Comparison of ENCODE assay signal across 1 cellular context in the genomic region with DNA sequence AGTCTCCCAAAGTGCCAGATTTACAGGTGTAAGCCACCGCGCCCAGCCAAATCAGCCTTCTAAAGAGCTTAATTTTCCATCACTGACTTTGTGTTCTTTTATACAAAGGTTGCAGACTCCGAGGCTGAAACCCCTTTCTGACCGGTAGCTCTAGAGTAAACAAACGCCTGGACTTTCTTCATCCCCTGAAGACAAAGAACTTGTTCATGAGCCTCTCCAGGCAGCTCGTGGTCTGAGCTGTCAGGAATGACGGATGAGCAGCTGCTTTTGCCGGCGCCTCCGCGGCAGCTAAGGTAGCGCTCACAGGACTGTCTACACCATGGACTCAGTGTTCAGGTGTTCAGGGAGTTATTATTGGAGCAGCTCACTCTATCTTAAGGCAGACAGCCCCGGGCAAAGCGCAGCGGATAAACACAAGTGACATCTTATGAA.
TF ChIP-seq lines count a peak whose summit lies in the region.

No MANE protein-coding gene starts in this region.

TF ChIP-seq in HepG2, 621 proteins besides CTCF, POLR2A, EP300 and RAD21 (continued from another document):
- TF ChIP-seq NFKBIZ (CRISPR knock-in tag; IDR thresholded peaks at IDR 0.05) (no peak), MTA3 (CRISPR knock-in tag; IDR thresholded peaks at IDR 0.05) (no peak), ZNF205 (CRISPR knock-in tag; IDR thresholded peaks at IDR 0.05) (peak; percentile 95), SP4 (CRISPR knock-in tag; IDR thresholded peaks at IDR 0.05) (no peak), GATAD1 (CRISPR knock-in tag; IDR thresholded peaks at IDR 0.05) (peak; percentile 56; the same call in 1 of the 2 replicates), PITX1 (CRISPR knock-in tag; IDR thresholded peaks at IDR 0.05) (peak; percentile 73), NRL (CRISPR knock-in tag; IDR thresholded peaks at IDR 0.05; ENCODE audit: borderline replicate concordance) (no peak), PHF5A (CRISPR knock-in tag; IDR thresholded peaks at IDR 0.05; ENCODE audit: low read depth, unreplicated experiment) (no peak), ZNF124 (CRISPR knock-in tag; IDR thresholded peaks at IDR 0.05) (0 out of 2 replicates have a peak, but pooled peaks have one; percentile 28), RXRA (CRISPR knock-in tag; IDR thresholded peaks at IDR 0.05) (peak; percentile 76; the same call in 1 of the 2 replicates), SOX13 (IDR thresholded peaks at IDR 0.05) (peak; percentile 46; the same call in 1 of the 2 replicates), SOX13 (CRISPR knock-in tag; conservative IDR thresholded peaks at IDR 0.05 in 1 of 2, IDR thresholded peaks at IDR 0.05 in 1 of 2) (peak in 1 of 2 experiments; percentile 95; a peak in 2 of 4 replicates), SNAPC2 (CRISPR knock-in tag; IDR thresholded peaks at IDR 0.05) (peak; percentile 70; the same call in 1 of the 2 replicates), ZNF775 (CRISPR knock-in tag; IDR thresholded peaks at IDR 0.05; ENCODE audit: borderline replicate concordance) (0 out of 2 replicates have a peak, but pooled peaks have one; percentile 62), HOXA3 (CRISPR knock-in tag; IDR thresholded peaks at IDR 0.05) (peak; percentile 76), ZNF605 (CRISPR knock-in tag; IDR thresholded peaks at IDR 0.05) (no peak), ZNF557 (CRISPR knock-in tag; IDR thresholded peaks at IDR 0.05) (no peak), ZSCAN31 (CRISPR knock-in tag; IDR thresholded peaks at IDR 0.05; ENCODE audit: low read depth) (peak; percentile 53; the same call in 1 of the 2 replicates), ZNF614 (CRISPR knock-in tag; IDR thresholded peaks at IDR 0.05; ENCODE audit: borderline replicate concordance) (peak; percentile 92; the same call in 1 of the 2 replicates), ZSCAN12 (CRISPR knock-in tag; IDR thresholded peaks at IDR 0.05) (no peak), RARG (CRISPR knock-in tag; IDR thresholded peaks at IDR 0.05; ENCODE audit: low read depth) (no peak), MXD4 (CRISPR knock-in tag; IDR thresholded peaks at IDR 0.05) (peak; percentile 72; the same call in 1 of the 2 replicates), TBX2 (CRISPR knock-in tag; IDR thresholded peaks at IDR 0.05; ENCODE audit: borderline replicate concordance) (peak; percentile 94), KAT2B (IDR thresholded peaks at IDR 0.05; ENCODE audit: borderline replicate concordance, low read depth, low read length) (no peak), HOXD1 (CRISPR knock-in tag; IDR thresholded peaks at IDR 0.05) (peak; percentile 100), ADNP (CRISPR knock-in tag; IDR thresholded peaks at IDR 0.05) (no peak), GLI4 (CRISPR knock-in tag; IDR thresholded peaks at IDR 0.05; ENCODE audit: borderline replicate concordance) (no peak)
- TF ChIP-seq, protein P1, sequence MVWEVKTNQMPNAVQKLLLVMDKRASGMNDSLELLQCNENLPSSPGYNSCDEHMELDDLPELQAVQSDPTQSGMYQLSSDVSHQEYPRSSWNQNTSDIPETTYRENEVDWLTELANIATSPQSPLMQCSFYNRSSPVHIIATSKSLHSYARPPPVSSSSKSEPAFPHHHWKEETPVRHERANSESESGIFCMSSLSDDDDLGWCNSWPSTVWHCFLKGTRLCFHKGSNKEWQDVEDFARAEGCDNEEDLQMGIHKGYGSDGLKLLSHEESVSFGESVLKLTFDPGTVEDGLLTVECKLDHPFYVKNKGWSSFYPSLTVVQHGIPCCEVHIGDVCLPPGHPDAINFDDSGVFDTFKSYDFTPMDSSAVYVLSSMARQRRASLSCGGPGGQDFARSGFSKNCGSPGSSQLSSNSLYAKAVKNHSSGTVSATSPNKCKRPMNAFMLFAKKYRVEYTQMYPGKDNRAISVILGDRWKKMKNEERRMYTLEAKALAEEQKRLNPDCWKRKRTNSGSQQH (CRISPR knock-in tag; IDR thresholded peaks at IDR 0.05; ENCODE audit: low read depth): no peak
- TF ChIP-seq, protein P2, sequence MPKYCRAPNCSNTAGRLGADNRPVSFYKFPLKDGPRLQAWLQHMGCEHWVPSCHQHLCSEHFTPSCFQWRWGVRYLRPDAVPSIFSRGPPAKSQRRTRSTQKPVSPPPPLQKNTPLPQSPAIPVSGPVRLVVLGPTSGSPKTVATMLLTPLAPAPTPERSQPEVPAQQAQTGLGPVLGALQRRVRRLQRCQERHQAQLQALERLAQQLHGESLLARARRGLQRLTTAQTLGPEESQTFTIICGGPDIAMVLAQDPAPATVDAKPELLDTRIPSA (CRISPR knock-in tag; IDR thresholded peaks at IDR 0.05; ENCODE audit: borderline replicate concordance): no peak
- TF ChIP-seq, protein P3, sequence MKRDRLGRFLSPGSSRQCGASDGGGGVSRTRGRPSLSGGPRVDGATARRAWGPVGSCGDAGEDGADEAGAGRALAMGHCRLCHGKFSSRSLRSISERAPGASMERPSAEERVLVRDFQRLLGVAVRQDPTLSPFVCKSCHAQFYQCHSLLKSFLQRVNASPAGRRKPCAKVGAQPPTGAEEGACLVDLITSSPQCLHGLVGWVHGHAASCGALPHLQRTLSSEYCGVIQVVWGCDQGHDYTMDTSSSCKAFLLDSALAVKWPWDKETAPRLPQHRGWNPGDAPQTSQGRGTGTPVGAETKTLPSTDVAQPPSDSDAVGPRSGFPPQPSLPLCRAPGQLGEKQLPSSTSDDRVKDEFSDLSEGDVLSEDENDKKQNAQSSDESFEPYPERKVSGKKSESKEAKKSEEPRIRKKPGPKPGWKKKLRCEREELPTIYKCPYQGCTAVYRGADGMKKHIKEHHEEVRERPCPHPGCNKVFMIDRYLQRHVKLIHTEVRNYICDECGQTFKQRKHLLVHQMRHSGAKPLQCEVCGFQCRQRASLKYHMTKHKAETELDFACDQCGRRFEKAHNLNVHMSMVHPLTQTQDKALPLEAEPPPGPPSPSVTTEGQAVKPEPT (CRISPR knock-in tag; IDR thresholded peaks at IDR 0.05; ENCODE audit: low read depth): peak; percentile 97
- TF ChIP-seq, protein P4, sequence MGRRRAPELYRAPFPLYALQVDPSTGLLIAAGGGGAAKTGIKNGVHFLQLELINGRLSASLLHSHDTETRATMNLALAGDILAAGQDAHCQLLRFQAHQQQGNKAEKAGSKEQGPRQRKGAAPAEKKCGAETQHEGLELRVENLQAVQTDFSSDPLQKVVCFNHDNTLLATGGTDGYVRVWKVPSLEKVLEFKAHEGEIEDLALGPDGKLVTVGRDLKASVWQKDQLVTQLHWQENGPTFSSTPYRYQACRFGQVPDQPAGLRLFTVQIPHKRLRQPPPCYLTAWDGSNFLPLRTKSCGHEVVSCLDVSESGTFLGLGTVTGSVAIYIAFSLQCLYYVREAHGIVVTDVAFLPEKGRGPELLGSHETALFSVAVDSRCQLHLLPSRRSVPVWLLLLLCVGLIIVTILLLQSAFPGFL (CRISPR knock-in tag; IDR thresholded peaks at IDR 0.05): no peak
- TF ChIP-seq, protein P5, sequence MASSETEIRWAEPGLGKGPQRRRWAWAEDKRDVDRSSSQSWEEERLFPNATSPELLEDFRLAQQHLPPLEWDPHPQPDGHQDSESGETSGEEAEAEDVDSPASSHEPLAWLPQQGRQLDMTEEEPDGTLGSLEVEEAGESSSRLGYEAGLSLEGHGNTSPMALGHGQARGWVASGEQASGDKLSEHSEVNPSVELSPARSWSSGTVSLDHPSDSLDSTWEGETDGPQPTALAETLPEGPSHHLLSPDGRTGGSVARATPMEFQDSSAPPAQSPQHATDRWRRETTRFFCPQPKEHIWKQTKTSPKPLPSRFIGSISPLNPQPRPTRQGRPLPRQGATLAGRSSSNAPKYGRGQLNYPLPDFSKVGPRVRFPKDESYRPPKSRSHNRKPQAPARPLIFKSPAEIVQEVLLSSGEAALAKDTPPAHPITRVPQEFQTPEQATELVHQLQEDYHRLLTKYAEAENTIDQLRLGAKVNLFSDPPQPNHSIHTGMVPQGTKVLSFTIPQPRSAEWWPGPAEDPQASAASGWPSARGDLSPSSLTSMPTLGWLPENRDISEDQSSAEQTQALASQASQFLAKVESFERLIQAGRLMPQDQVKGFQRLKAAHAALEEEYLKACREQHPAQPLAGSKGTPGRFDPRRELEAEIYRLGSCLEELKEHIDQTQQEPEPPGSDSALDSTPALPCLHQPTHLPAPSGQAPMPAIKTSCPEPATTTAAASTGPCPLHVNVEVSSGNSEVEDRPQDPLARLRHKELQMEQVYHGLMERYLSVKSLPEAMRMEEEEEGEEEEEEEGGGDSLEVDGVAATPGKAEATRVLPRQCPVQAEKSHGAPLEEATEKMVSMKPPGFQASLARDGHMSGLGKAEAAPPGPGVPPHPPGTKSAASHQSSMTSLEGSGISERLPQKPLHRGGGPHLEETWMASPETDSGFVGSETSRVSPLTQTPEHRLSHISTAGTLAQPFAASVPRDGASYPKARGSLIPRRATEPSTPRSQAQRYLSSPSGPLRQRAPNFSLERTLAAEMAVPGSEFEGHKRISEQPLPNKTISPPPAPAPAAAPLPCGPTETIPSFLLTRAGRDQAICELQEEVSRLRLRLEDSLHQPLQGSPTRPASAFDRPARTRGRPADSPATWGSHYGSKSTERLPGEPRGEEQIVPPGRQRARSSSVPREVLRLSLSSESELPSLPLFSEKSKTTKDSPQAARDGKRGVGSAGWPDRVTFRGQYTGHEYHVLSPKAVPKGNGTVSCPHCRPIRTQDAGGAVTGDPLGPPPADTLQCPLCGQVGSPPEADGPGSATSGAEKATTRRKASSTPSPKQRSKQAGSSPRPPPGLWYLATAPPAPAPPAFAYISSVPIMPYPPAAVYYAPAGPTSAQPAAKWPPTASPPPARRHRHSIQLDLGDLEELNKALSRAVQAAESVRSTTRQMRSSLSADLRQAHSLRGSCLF (CRISPR knock-in tag; IDR thresholded peaks at IDR 0.05; ENCODE audit: borderline replicate concordance): no peak
- TF ChIP-seq, protein P6, sequence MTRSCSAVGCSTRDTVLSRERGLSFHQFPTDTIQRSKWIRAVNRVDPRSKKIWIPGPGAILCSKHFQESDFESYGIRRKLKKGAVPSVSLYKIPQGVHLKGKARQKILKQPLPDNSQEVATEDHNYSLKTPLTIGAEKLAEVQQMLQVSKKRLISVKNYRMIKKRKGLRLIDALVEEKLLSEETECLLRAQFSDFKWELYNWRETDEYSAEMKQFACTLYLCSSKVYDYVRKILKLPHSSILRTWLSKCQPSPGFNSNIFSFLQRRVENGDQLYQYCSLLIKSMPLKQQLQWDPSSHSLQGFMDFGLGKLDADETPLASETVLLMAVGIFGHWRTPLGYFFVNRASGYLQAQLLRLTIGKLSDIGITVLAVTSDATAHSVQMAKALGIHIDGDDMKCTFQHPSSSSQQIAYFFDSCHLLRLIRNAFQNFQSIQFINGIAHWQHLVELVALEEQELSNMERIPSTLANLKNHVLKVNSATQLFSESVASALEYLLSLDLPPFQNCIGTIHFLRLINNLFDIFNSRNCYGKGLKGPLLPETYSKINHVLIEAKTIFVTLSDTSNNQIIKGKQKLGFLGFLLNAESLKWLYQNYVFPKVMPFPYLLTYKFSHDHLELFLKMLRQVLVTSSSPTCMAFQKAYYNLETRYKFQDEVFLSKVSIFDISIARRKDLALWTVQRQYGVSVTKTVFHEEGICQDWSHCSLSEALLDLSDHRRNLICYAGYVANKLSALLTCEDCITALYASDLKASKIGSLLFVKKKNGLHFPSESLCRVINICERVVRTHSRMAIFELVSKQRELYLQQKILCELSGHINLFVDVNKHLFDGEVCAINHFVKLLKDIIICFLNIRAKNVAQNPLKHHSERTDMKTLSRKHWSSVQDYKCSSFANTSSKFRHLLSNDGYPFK (CRISPR knock-in tag; IDR thresholded peaks at IDR 0.05; ENCODE audit: borderline replicate concordance): 0 out of 2 replicates have a peak, but pooled peaks have one; percentile 25
- TF ChIP-seq, protein P7, sequence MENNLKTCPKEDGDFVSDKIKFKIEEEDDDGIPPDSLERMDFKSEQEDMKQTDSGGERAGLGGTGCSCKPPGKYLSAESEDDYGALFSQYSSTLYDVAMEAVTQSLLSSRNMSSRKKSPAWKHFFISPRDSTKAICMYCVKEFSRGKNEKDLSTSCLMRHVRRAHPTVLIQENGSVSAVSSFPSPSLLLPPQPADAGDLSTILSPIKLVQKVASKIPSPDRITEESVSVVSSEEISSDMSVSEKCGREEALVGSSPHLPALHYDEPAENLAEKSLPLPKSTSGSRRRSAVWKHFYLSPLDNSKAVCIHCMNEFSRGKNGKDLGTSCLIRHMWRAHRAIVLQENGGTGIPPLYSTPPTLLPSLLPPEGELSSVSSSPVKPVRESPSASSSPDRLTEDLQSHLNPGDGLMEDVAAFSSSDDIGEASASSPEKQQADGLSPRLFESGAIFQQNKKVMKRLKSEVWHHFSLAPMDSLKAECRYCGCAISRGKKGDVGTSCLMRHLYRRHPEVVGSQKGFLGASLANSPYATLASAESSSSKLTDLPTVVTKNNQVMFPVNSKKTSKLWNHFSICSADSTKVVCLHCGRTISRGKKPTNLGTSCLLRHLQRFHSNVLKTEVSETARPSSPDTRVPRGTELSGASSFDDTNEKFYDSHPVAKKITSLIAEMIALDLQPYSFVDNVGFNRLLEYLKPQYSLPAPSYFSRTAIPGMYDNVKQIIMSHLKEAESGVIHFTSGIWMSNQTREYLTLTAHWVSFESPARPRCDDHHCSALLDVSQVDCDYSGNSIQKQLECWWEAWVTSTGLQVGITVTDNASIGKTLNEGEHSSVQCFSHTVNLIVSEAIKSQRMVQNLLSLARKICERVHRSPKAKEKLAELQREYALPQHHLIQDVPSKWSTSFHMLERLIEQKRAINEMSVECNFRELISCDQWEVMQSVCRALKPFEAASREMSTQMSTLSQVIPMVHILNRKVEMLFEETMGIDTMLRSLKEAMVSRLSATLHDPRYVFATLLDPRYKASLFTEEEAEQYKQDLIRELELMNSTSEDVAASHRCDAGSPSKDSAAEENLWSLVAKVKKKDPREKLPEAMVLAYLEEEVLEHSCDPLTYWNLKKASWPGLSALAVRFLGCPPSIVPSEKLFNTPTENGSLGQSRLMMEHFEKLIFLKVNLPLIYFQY (CRISPR knock-in tag; IDR thresholded peaks at IDR 0.05; ENCODE audit: borderline replicate concordance): peak; percentile 32; the same call in 1 of the 2 replicates
- TF ChIP-seq, protein P8, sequence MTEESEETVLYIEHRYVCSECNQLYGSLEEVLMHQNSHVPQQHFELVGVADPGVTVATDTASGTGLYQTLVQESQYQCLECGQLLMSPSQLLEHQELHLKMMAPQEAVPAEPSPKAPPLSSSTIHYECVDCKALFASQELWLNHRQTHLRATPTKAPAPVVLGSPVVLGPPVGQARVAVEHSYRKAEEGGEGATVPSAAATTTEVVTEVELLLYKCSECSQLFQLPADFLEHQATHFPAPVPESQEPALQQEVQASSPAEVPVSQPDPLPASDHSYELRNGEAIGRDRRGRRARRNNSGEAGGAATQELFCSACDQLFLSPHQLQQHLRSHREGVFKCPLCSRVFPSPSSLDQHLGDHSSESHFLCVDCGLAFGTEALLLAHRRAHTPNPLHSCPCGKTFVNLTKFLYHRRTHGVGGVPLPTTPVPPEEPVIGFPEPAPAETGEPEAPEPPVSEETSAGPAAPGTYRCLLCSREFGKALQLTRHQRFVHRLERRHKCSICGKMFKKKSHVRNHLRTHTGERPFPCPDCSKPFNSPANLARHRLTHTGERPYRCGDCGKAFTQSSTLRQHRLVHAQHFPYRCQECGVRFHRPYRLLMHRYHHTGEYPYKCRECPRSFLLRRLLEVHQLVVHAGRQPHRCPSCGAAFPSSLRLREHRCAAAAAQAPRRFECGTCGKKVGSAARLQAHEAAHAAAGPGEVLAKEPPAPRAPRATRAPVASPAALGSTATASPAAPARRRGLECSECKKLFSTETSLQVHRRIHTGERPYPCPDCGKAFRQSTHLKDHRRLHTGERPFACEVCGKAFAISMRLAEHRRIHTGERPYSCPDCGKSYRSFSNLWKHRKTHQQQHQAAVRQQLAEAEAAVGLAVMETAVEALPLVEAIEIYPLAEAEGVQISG (CRISPR knock-in tag; IDR thresholded peaks at IDR 0.05): peak; percentile 50; the same call in 1 of the 2 replicates
- TF ChIP-seq, protein P9, sequence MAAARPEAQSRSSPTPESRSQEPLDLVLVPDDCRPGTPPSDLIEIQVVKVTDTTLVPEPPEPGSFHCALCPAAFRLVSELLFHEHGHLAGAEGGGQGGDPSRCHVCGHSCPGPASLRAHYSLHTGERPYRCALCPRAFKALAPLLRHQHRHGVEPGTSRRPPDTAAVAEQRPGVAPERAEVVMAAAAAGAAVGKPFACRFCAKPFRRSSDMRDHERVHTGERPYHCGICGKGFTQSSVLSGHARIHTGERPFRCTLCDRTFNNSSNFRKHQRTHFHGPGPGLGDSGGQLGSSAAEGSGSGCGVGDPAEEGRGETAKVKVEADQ (CRISPR knock-in tag; IDR thresholded peaks at IDR 0.05; ENCODE audit: borderline replicate concordance): no peak
